15 cellular contexts compared by ENCODE assay signal in the genomic region with DNA sequence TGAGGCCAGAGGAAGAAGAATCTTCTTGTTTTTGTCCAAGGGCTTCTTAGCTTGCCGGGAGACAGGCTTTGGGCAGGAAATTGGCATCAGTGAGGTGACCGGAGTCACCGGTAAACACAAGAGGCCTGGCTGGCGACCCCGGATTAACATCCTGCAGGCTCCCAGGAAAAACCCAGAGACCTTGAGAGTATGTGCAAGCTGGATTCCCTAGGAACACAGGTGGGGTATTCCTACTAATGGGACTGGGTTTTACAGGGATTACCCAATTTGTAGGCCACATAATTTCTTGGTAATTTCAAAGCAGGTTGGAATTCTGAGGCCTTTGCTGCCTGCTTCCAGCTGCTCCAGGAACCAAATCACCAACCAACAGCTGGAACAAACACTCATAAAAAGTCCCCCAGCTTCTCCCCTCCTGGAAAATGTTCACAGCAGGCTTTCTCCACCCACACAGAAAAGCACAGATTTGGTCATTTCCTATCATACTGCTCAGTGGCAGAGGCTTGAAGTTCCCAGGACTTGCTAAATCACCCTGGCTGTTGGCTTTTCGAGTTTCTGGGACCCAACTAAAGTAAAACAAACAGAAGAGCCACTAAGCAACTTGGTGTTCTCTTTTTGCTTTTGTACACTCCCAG.
"Had no signal": no experiment of that assay in that cellular context is flagged by ENCODE, and none has a peak within 500 bp of the region (broad histone marks: within the 10 kb centered on the region; RNA-seq: fewer than 3 reads in every experiment).

No MANE protein-coding gene starts in this region.

- H3K4me3 ChIP-seq: breast epithelium, pancreas had no signal

- H3K4me3 Mint-ChIP-seq: activated CD4-positive, alpha-beta T cell treated with anti-CD3 and anti-CD28 coated beads for 36 hours; activated CD8-positive, alpha-beta T cell treated with anti-CD3 and anti-CD28 coated beads, Interleukin-2, amount 10 ng/mL, durations not matched to agents 7 days and 5 days; activated naive CD8-positive, alpha-beta T cell treated with anti-CD3 and anti-CD28 coated beads for 36 hours; T-helper 17 cell had no signal

- H3K27ac ChIP-seq: breast epithelium, pancreas, WERI-Rb-1 had no signal

- FAIRE-seq: kidney, pancreas had no signal

- H3K36me3 ChIP-seq: breast epithelium, pancreas, WERI-Rb-1 had no signal

- H3K9me3 ChIP-seq: breast epithelium, pancreas had no signal

- ATAC-seq: activated CD4-positive, alpha-beta T cell treated with anti-CD3 and anti-CD28 coated beads for 36 hours; activated CD8-positive, alpha-beta T cell treated with anti-CD3 and anti-CD28 coated beads, Interleukin-2, amount 10 ng/mL, durations not matched to agents 7 days and 5 days; T-helper 17 cell had no signal

- DNase-seq: activated CD4-positive, alpha-beta T cell treated with anti-CD3 and anti-CD28 coated beads for 36 hours; activated CD8-positive, alpha-beta memory T cell treated with anti-CD3 and anti-CD28 coated beads, Interleukin-2, amount 50 U/mL, for 4 hours; activated CD8-positive, alpha-beta T cell treated with anti-CD3 and anti-CD28 coated beads, Interleukin-2, amount 10 ng/mL, durations not matched to agents 7 days and 5 days; activated gamma-delta T cell; activated naive CD8-positive, alpha-beta T cell treated with anti-CD3 and anti-CD28 coated beads for 36 hours; activated T-cell treated with anti-CD3 and anti-CD28 coated beads, Interleukin-2, amount 50 U/mL, for 48 hours; hippocampal formation; kidney; pancreas; stimulated activated CD4-positive, alpha-beta T cell treated with anti-CD3 and anti-CD28 coated beads, Interleukin-4, amount 100 ng/mL, for 24 hours; stimulated activated naive CD4-positive, alpha-beta T cell; T-helper 17 cell; trophoblast cell; WERI-Rb-1 had no signal

- H3K27ac Mint-ChIP-seq: activated CD4-positive, alpha-beta T cell treated with anti-CD3 and anti-CD28 coated beads for 36 hours; activated CD8-positive, alpha-beta T cell treated with anti-CD3 and anti-CD28 coated beads, Interleukin-2, amount 10 ng/mL, durations not matched to agents 7 days and 5 days; activated naive CD8-positive, alpha-beta T cell treated with anti-CD3 and anti-CD28 coated beads for 36 hours; T-helper 17 cell had no signal

- H3K27me3 ChIP-seq: pancreas had no signal

- H3K4me1 ChIP-seq: breast epithelium, pancreas had no signal

- H3K4me1 Mint-ChIP-seq: T-helper 17 cell had no signal
